In genomic region chr5:5421149-5421960, GRCh38 we compare ENCODE assay signal across 2 cellular contexts.
TF ChIP-seq lines count a peak whose summit lies in the region.

No MANE protein-coding gene starts in this region.

TF ChIP-seq in GM12878, 131 proteins besides CTCF, POLR2A, EP300 and RAD21 (continues in another document):
- TF ChIP-seq POLR2AphosphoS5 (IDR thresholded peaks at IDR 0.05; ENCODE audit: low read length), result no peak; the same call in 1 of the 2 replicates
- TF ChIP-seq RAD51 (IDR thresholded peaks at IDR 0.05), result no peak; the same call in none of the 2 replicates
- no peak for TF ChIP-seq NR2C2 (IDR thresholded peaks at IDR 0.05; ENCODE audit: borderline replicate concordance, control insufficient read depth, insufficient read length, low read depth)
- peak; percentile 77 for TF ChIP-seq RUNX3 (IDR thresholded peaks at IDR 0.05; ENCODE audit: low read length)
- no peak for TF ChIP-seq CHD1 (IDR thresholded peaks at IDR 0.05; ENCODE audit: low read depth, low read length)
- no peak for TF ChIP-seq SKIL (IDR thresholded peaks at IDR 0.05; ENCODE audit: low read depth, poor library complexity, severe bottlenecking)
- TF ChIP-seq NR2C1 (IDR thresholded peaks at IDR 0.05), result no peak
- TF ChIP-seq STAT1 (conservative IDR thresholded peaks at IDR 0.05), result no peak
- no peak for TF ChIP-seq STAT3 (IDR thresholded peaks at IDR 0.05; ENCODE audit: low read depth, low read length)
- TF ChIP-seq MEF2B (IDR thresholded peaks at IDR 0.05; ENCODE audit: partially characterized antibody, poor library complexity, severe bottlenecking), result no peak
- TF ChIP-seq SMAD1 (IDR thresholded peaks at IDR 0.05; ENCODE audit: low read depth, partially characterized antibody), result no peak
- peak; percentile 52; the same call in 1 of the 2 replicates for TF ChIP-seq JUNB (IDR thresholded peaks at IDR 0.05)
- TF ChIP-seq SMC3 (IDR thresholded peaks at IDR 0.05; ENCODE audit: borderline replicate concordance, low read length), result no peak
- TF ChIP-seq ATF2 (IDR thresholded peaks at IDR 0.05; ENCODE audit: low read length), result no peak
- TF ChIP-seq JUND (IDR thresholded peaks at IDR 0.05; ENCODE audit: low read depth, low read length), result no peak
- no peak for TF ChIP-seq ZNF384 (IDR thresholded peaks at IDR 0.05; ENCODE audit: borderline replicate concordance, low read depth, low read length)
- no peak for TF ChIP-seq PAX8 (IDR thresholded peaks at IDR 0.05)
- no peak for TF ChIP-seq HSF1 (IDR thresholded peaks at IDR 0.05; ENCODE audit: low read depth, low read length)
- no peak for TF ChIP-seq ATF7 (IDR thresholded peaks at IDR 0.05; ENCODE audit: low read depth)
- no peak for TF ChIP-seq ZSCAN29 (IDR thresholded peaks at IDR 0.05)
- TF ChIP-seq PAX5 (IDR thresholded peaks at IDR 0.05; ENCODE audit: borderline replicate concordance, low read depth, low read length), result peak; percentile 45; the same call in 1 of the 2 replicates
- peak in 1 of 2 experiments; percentile 14; a peak in 1 of 4 replicates for TF ChIP-seq IKZF2 (IDR thresholded peaks at IDR 0.05)
- TF ChIP-seq BCL11A (IDR thresholded peaks at IDR 0.05; ENCODE audit: low read depth, low read length), result 0 out of 2 replicates have a peak, but pooled peaks have one; percentile 28
- TF ChIP-seq POLR2AphosphoS2 (IDR thresholded peaks at IDR 0.05; ENCODE audit: low read depth, low read length), result no peak
- no peak for TF ChIP-seq ZNF24 (IDR thresholded peaks at IDR 0.05)
- no peak for TF ChIP-seq EED (IDR thresholded peaks at IDR 0.05; ENCODE audit: low read depth)
- no peak for TF ChIP-seq CEBPZ (IDR thresholded peaks at IDR 0.05; ENCODE audit: low read depth, low read length)

TF ChIP-seq in HepG2, 621 proteins besides CTCF, POLR2A, EP300 and RAD21:
- TF ChIP-seq FOSL2 (CRISPR knock-in tag; IDR thresholded peaks at IDR 0.05) (no peak), FOXC1 (CRISPR knock-in tag; IDR thresholded peaks at IDR 0.05; ENCODE audit: borderline replicate concordance) (no peak), ZNF44 (CRISPR knock-in tag; IDR thresholded peaks at IDR 0.05) (no peak), ZNF512B (CRISPR knock-in tag; IDR thresholded peaks at IDR 0.05; ENCODE audit: borderline replicate concordance) (no peak), RCOR2 (CRISPR knock-in tag; IDR thresholded peaks at IDR 0.05) (no peak), ZBTB38 (CRISPR knock-in tag; IDR thresholded peaks at IDR 0.05) (peak; percentile 67), RNF219 (CRISPR knock-in tag; IDR thresholded peaks at IDR 0.05) (no peak), ZNF569 (CRISPR knock-in tag; IDR thresholded peaks at IDR 0.05; ENCODE audit: borderline replicate concordance) (no peak), ZNF605 (CRISPR knock-in tag; IDR thresholded peaks at IDR 0.05) (0 out of 2 replicates have a peak, but pooled peaks have one; percentile 4), HNRNPUL1 (IDR thresholded peaks at IDR 0.05; ENCODE audit: low read depth, low read length) (no peak), MATR3 (CRISPR knock-in tag; IDR thresholded peaks at IDR 0.05) (no peak), HNRNPH1 (optimal IDR thresholded peaks at IDR 0.05; ENCODE audit: low read depth, low read length) (no peak), BRD4 (CRISPR knock-in tag; IDR thresholded peaks at IDR 0.05) (no peak), TBX3 (IDR thresholded peaks at IDR 0.05; ENCODE audit: borderline replicate concordance) (no peak), ZBTB39 (CRISPR knock-in tag; IDR thresholded peaks at IDR 0.05) (no peak), ZNF607 (CRISPR knock-in tag; IDR thresholded peaks at IDR 0.05; ENCODE audit: borderline replicate concordance) (0 out of 2 replicates have a peak, but pooled peaks have one; percentile 5), ZC3H4 (CRISPR knock-in tag; IDR thresholded peaks at IDR 0.05; ENCODE audit: borderline replicate concordance) (no peak), ZNF143 (CRISPR knock-in tag; IDR thresholded peaks at IDR 0.05) (no peak), NR1H2 (CRISPR knock-in tag; IDR thresholded peaks at IDR 0.05; ENCODE audit: borderline replicate concordance, low read depth) (no peak), TBL1XR1 (IDR thresholded peaks at IDR 0.05; ENCODE audit: borderline replicate concordance, low read length, partially characterized antibody) (no peak), SNAI1 (CRISPR knock-in tag; IDR thresholded peaks at IDR 0.05; ENCODE audit: borderline replicate concordance) (peak; percentile 65; the same call in 1 of the 2 replicates), NCOA1 (CRISPR knock-in tag; IDR thresholded peaks at IDR 0.05) (0 out of 2 replicates have a peak, but pooled peaks have one; percentile 7), SIN3A (IDR thresholded peaks at IDR 0.05; ENCODE audit: borderline replicate concordance, low read depth, low read length) (no peak), ZNF512 (CRISPR knock-in tag; IDR thresholded peaks at IDR 0.05) (no peak)
